Comparison of ENCODE assay signal across 12 cellular contexts in genomic region chr13:39263531-39263930, GRCh38.
DNase-seq lines count a peak whose midpoint lies in the region; ATAC-seq lines count a peak whose summit lies in the region.
"Had no signal": no experiment of that assay in that cellular context is flagged by ENCODE, and none has a peak within 500 bp of the region (broad histone marks: within the 10 kb centered on the region; RNA-seq: fewer than 3 reads in every experiment).

No MANE protein-coding gene starts in this region.

- CTCF ChIA-PET in naive thymus-derived CD4-positive, alpha-beta T cell (lab: Charles Lee) = no interaction called here

- peaks cover 0 to 9% (median 0%) of the 10 kb centered on the region in 11 donors for H3K9me3 Mint-ChIP-seq in naive thymus-derived CD4-positive, alpha-beta T cell

- H3K27me3 Mint-ChIP-seq in naive thymus-derived CD4-positive, alpha-beta T cell = peaks cover 4 to 22% (median 4%) of the 10 kb centered on the region in 5 donors

- H3K36me3 Mint-ChIP-seq in naive thymus-derived CD4-positive, alpha-beta T cell = no peaks in the 10 kb centered on the region

- no peak overlapping the region for H3K4me3 Mint-ChIP-seq in naive thymus-derived CD4-positive, alpha-beta T cell
- H3K4me3 Mint-ChIP-seq: B cell; CD4-positive, alpha-beta T cell had no signal

- no peak for ATAC-seq in naive thymus-derived CD4-positive, alpha-beta T cell

- no peaks in the 10 kb centered on the region for H3K4me1 ChIP-seq in naive thymus-derived CD4-positive, alpha-beta T cell (ENCODE audit: control insufficient read depth in 2 of 2, insufficient read depth in 2 of 2, low read length in 2 of 2)

- intact Hi-C loops in naive thymus-derived CD4-positive, alpha-beta T cell (cut with micrococcal nuclease) = loop anchor here (1.0 to 10.0 kb wide), 4 partner anchors 118 to 411 kb away; no protein-coding TSS in a partner anchor

- no peak overlapping the region for H3K27ac Mint-ChIP-seq in naive thymus-derived CD4-positive, alpha-beta T cell
- H3K27ac Mint-ChIP-seq: B cell; CD4-positive, alpha-beta T cell had no signal

- no peaks in the 10 kb centered on the region for H3K27me3 ChIP-seq in naive thymus-derived CD4-positive, alpha-beta T cell (ENCODE audit: control insufficient read depth in 2 of 2, insufficient read depth in 2 of 2, low read length in 2 of 2)

- H3K27ac ChIP-seq in naive thymus-derived CD4-positive, alpha-beta T cell (ENCODE audit: low read depth, low read length) = no peak overlapping the region
- H3K27ac ChIP-seq: GM23248, HL-60 had no signal

- H3K4me3 ChIP-seq in naive thymus-derived CD4-positive, alpha-beta T cell (ENCODE audit: low read length) = no peak overlapping the region
- H3K4me3 ChIP-seq: GM23248 had no signal

- in situ Hi-C loops in G401 (cut with HindIII; ENCODE audit: low sequenced_read_pairs) = no loop called here

- no peaks in the 10 kb centered on the region for H3K36me3 ChIP-seq in naive thymus-derived CD4-positive, alpha-beta T cell (ENCODE audit: control insufficient read depth in 2 of 3, insufficient read depth in 3 of 3, low read length in 3 of 3)

- peaks cover 0 to 15% (median 0%) of the 10 kb centered on the region in 7 donors for H3K4me1 Mint-ChIP-seq in naive thymus-derived CD4-positive, alpha-beta T cell
- H3K4me1 Mint-ChIP-seq: B cell had no signal

- DNase-seq in G401 (ENCODE audit: low spot score) (peak; percentile 96), cerebellar cortex (ENCODE audit: low spot score) (peak; percentile 95), globus pallidus (ENCODE audit: low spot score) (peak; percentile 16), pons (ENCODE audit: low spot score) (peak; percentile 20), NCI-H69 (lab: John Stamatoyannopoulos, UW) (no peak), OCI-M1 (lab: John Stamatoyannopoulos, UW) (no peak)
- no peak for DNase-seq in naive thymus-derived CD4-positive, alpha-beta T cell
- DNase-seq: CD4-positive, alpha-beta T cell; GF-D8 had no signal

- no peaks in the 10 kb centered on the region for H3K9me3 ChIP-seq in naive thymus-derived CD4-positive, alpha-beta T cell (ENCODE audit: control insufficient read depth in 2 of 3, low read length in 3 of 3)

- POLR2A ChIA-PET in naive thymus-derived CD4-positive, alpha-beta T cell (lab: Charles Lee) = no interaction called here

Comparison
In these comparisons a context has a peak if more than half of its experiments do, and no peak if none do; other contexts are left out.
1. DNase-seq: peak in G401 (single experiment), cerebellar cortex (single experiment), globus pallidus (single experiment) and pons (single experiment); none in NCI-H69 (single experiment), OCI-M1 (single experiment) and naive thymus-derived CD4-positive, alpha-beta T cell (0 of 9).